8 cellular contexts compared by ENCODE assay signal in genomic region chr11:78187366-78188011, GRCh38. TPM values are rescaled to one million over a fixed set of nuclear protein-coding genes. Genes with fewer than 3 reads are reported as not detected.
DNase-seq lines count a peak whose midpoint lies in the region; ATAC-seq and TF ChIP-seq lines count a peak whose summit lies in the region.

No MANE protein-coding gene starts in this region.

- H3K79me2 ChIP-seq in DOHH2 (ENCODE audit: control insufficient read depth, low read length) (no peaks in the 10 kb centered on the region), PC-3 (ENCODE audit: low read length) (peaks cover 62% of the 10 kb centered on the region)

- H3K4me1 ChIP-seq in DOHH2 (ENCODE audit: control insufficient read depth, low read length) (peaks cover 19% of the 10 kb centered on the region), PC-3 (ENCODE audit: insufficient read depth, low read length) (peaks cover 40% of the 10 kb centered on the region), ectodermal cell (ENCODE audit: control insufficient read depth, insufficient read depth, low read length) (peaks cover 8% of the 10 kb centered on the region), neutrophil (ENCODE audit: control insufficient read depth in 1 of 2, insufficient read depth in 1 of 2, low read depth in 1 of 2, low read length in 1 of 2) (peaks cover 29% of the 10 kb centered on the region in 2 experiments)

- peak overlapping the region; percentile 81 for H3K9ac ChIP-seq in PC-3 (ENCODE audit: low read length)

- peak overlapping the region; percentile 87 for H3K4me2 ChIP-seq in DOHH2 (ENCODE audit: low read length)
- H3K4me2 ChIP-seq in PC-3 (ENCODE audit: low read length): peak overlapping the region; percentile 99

- H3K36me3 ChIP-seq in DOHH2 (ENCODE audit: control insufficient read depth, low read length) (no peaks in the 10 kb centered on the region), PC-3 (ENCODE audit: low read depth, low read length) (peaks cover 2% of the 10 kb centered on the region; the same call in 1 of the 2 replicates), ectodermal cell (ENCODE audit: control insufficient read depth, insufficient read depth, low read length) (no peaks in the 10 kb centered on the region), neutrophil (peaks cover 13% of the 10 kb centered on the region)

- 49 to 51% methylated on average over 19 of the region's 19 CpGs for WGBS in ectodermal cell, 2 experiments

- H3F3A ChIP-seq in DOHH2 (ENCODE audit: control insufficient read depth, insufficient read depth): 0 out of 2 replicates have a peak, but pooled peaks cover 5% of the 10 kb centered on the region
- no peaks in the 10 kb centered on the region for H3F3A ChIP-seq in PC-3 (ENCODE audit: low read length, unreplicated experiment)

- peak overlapping the region; percentile 95 for H3K4me3 ChIP-seq in DOHH2 (ENCODE audit: low read length)
- peak overlapping the region; percentile 97 for H3K4me3 ChIP-seq in PC-3 (ENCODE audit: low read length)
- H3K4me3 ChIP-seq in ectodermal cell (ENCODE audit: insufficient read depth, low read depth, low read length): peak overlapping the region; percentile 93
- H3K4me3 ChIP-seq in neutrophil (ENCODE audit: low read depth in 1 of 2, low read length in 1 of 2): peak overlapping the region; percentile 73 to 99

- H3K9me3 ChIP-seq in DOHH2 (ENCODE audit: control insufficient read depth, insufficient read depth, low read length) (no peaks in the 10 kb centered on the region), PC-3 (ENCODE audit: low read length) (no peaks in the 10 kb centered on the region), ectodermal cell (ENCODE audit: control insufficient read depth, low read length) (no peaks in the 10 kb centered on the region), neutrophil (no peaks in the 10 kb centered on the region)

- ATAC-seq in PC-3 (no peak), HG03442 (IDR thresholded peaks at IDR 0.05; ENCODE audit: unreplicated experiment) (no peak)

- H3K27me3 ChIP-seq in DOHH2 (ENCODE audit: control insufficient read depth, low read length) (no peaks in the 10 kb centered on the region), PC-3 (ENCODE audit: low read length) (no peaks in the 10 kb centered on the region), ectodermal cell (ENCODE audit: control insufficient read depth, insufficient read depth, low read length, poor library complexity, severe bottlenecking) (peaks cover 5% of the 10 kb centered on the region), neutrophil (no peaks in the 10 kb centered on the region)

- H2AFZ ChIP-seq in PC-3 (ENCODE audit: low read length): peak overlapping the region; percentile 91

- CTCF ChIA-PET in PC-3 (lab: Charles Lee): no interaction called here

- POLR2A ChIA-PET in PC-3 (lab: Charles Lee; ENCODE audit: unreplicated experiment): no interaction called here

- H3K9me2 ChIP-seq in DOHH2 (replicated peaks; ENCODE audit: control insufficient read depth, low read length) (no peaks in the 10 kb centered on the region), PC-3 (replicated peaks; ENCODE audit: low read length) (no peaks in the 10 kb centered on the region)

- TF ChIP-seq CTCF in DOHH2 (IDR thresholded peaks at IDR 0.05; ENCODE audit: low read depth, low read length, poor library complexity, severe bottlenecking): no peak
- no peak for TF ChIP-seq CTCF in PC-3 (conservative IDR thresholded peaks at IDR 0.05; ENCODE audit: low read depth, low read length)
- TF ChIP-seq CTCF in neutrophil (IDR thresholded peaks at IDR 0.05): no peak

- TSS peak; percentile 36 for BruUV-seq in PC-3 (replicated peaks; lab: Mats Ljungman, UMichigan)

- H3K27ac ChIP-seq in DOHH2 (ENCODE audit: low read depth, low read length) (no peak overlapping the region), PC-3 (ENCODE audit: low read length) (no peak overlapping the region), ectodermal cell (ENCODE audit: insufficient read depth, low read depth, low read length, poor library complexity, severe bottlenecking) (no peak overlapping the region), neutrophil (peak overlapping the region; percentile 91)

- H4K20me1 ChIP-seq in DOHH2 (ENCODE audit: control insufficient read depth, insufficient read depth, low read depth, low read length): no peaks in the 10 kb centered on the region
- no peaks in the 10 kb centered on the region for H4K20me1 ChIP-seq in PC-3 (ENCODE audit: low read length)

- DNase-seq in PC-3 (no peak), cerebellum (ENCODE audit: low spot score) (no peak), A172 (ENCODE audit: low spot score) (no peak), NCI-H2196 treated with DMSO at 0.1 percent for 48 hours (lab: John Stamatoyannopoulos, UW; ENCODE audit: unreplicated experiment) (no peak)

- intact Hi-C loops in PC-3 (cut with micrococcal nuclease): loop anchor here (1.0 kb wide), 1 partner anchor 38 kb away; no protein-coding TSS in a partner anchor

RNA-seq across cellular contexts. Expression of gene KCTD21, which starts 0.9 kb away (rescaled TPM):
- total RNA-seq in PC-3 (2014; rRNA removed) (9.4 and 13.0 TPM in 2 replicates), cerebellum (4.4 TPM)
- 6.2 TPM for polyA plus RNA-seq in ectodermal cell (2013, experiment 1 of 4)
- 6.8 TPM for polyA plus RNA-seq in ectodermal cell (2013, experiment 2 of 4)
- 4.5 TPM for polyA plus RNA-seq in ectodermal cell (2013, experiment 3 of 4)
- polyA plus RNA-seq in ectodermal cell (2013, experiment 4 of 4): 5.2 TPM
- 4.8 and 5.2 TPM in 2 replicates for total RNA-seq in A172 (2014; rRNA removed; shearing (Covaris generic))

RNA-seq across cellular contexts. Expression of gene USP35, which starts 1.2 kb away (rescaled TPM):
- 8.5 and 12.0 TPM in 2 replicates for total RNA-seq in PC-3 (2014; rRNA removed)
- polyA plus RNA-seq in ectodermal cell (2013, experiment 1 of 4): 11.1 TPM
- polyA plus RNA-seq in ectodermal cell (2013, experiment 2 of 4): 10.0 TPM
- 7.2 TPM for polyA plus RNA-seq in ectodermal cell (2013, experiment 3 of 4)
- polyA plus RNA-seq in ectodermal cell (2013, experiment 4 of 4): 8.2 TPM
- total RNA-seq in cerebellum: 14.2 TPM
- total RNA-seq in A172 (2014; rRNA removed; shearing (Covaris generic)): 4.6 and 5.8 TPM in 2 replicates

RNA-seq across cellular contexts. Expression of gene ALG8, which starts 48.1 kb away (rescaled TPM):
- total RNA-seq in PC-3 (2014; rRNA removed): 73.6 and 78.7 TPM in 2 replicates
- polyA plus RNA-seq in ectodermal cell (2013, experiment 1 of 4): 87.9 TPM
- polyA plus RNA-seq in ectodermal cell (2013, experiment 2 of 4): 96.5 TPM
- polyA plus RNA-seq in ectodermal cell (2013, experiment 3 of 4): 67.1 TPM
- polyA plus RNA-seq in ectodermal cell (2013, experiment 4 of 4): 71.9 TPM
- 38.0 TPM for total RNA-seq in cerebellum
- 82.7 and 164 TPM in 2 replicates for total RNA-seq in A172 (2014; rRNA removed; shearing (Covaris generic))
